In genomic region chr5:1011226-1011631, GRCh38 we compare ENCODE assay signal across 8 cellular contexts. TPM values are rescaled to one million over a fixed set of nuclear protein-coding genes. Genes with fewer than 3 reads are reported as not detected.
DNase-seq lines count a peak whose midpoint lies in the region; ATAC-seq, FAIRE-seq and TF ChIP-seq lines count a peak whose summit lies in the region.

No MANE protein-coding gene starts in this region.

- no peaks in the 10 kb centered on the region for H3K9me2 ChIP-seq in HCT116 (ENCODE audit: insufficient read depth)
- no peaks in the 10 kb centered on the region for H3K9me2 ChIP-seq in SK-N-SH

- BruUV-seq in HCT116 (replicated peaks; lab: Mats Ljungman, UMichigan) = no TSS peak

- H3K4me2 ChIP-seq in BLaER1 treated with 17β-estradiol and CSF1 and Interleukin-3, amounts not matched to agents 10 nM and 100 nM = peak overlapping the region in 8 of 11 experiments; percentile 97 to 100 (median 99); a peak in 17 of 22 replicates
- peak overlapping the region; percentile 77 for H3K4me2 ChIP-seq in HCT116 (ENCODE audit: low read length)
- no peak overlapping the region for H3K4me2 ChIP-seq in SK-N-SH
- H3K4me2 ChIP-seq in neural progenitor cell = no peak overlapping the region

- RAD21 ChIA-PET in HCT116 (lab: Charles Lee; ENCODE audit: low non-redundant PET in 1 of 2, low total read pairs in 2 of 2, uncharacterized antibody in 2 of 2, unreplicated experiment in 2 of 2) = interaction anchor here in 1 of 2 experiments (1.0 kb wide), 1 partner anchor 76 kb away, joined by 4 read pairs; no protein-coding TSS in a partner anchor

- H3K27me3 ChIP-seq in BLaER1 treated with 17β-estradiol and CSF1 and Interleukin-3, amounts not matched to agents 10 nM and 100 nM = peaks cover 23 to 78% (median 38%) of the 10 kb centered on the region in 11 experiments
- no peaks in the 10 kb centered on the region for H3K27me3 ChIP-seq in HCT116 (ENCODE audit: insufficient read depth, low read length)
- peaks cover 44% of the 10 kb centered on the region for H3K27me3 ChIP-seq in SK-N-SH (ENCODE audit: insufficient read depth)
- peaks cover 29% of the 10 kb centered on the region for H3K27me3 ChIP-seq in bronchial epithelial cell (ENCODE audit: control insufficient read depth, insufficient read depth, low read length)
- peaks cover 58% of the 10 kb centered on the region for H3K27me3 ChIP-seq in neural progenitor cell

- no peak for TF ChIP-seq EP300 in SK-N-SH (IDR thresholded peaks at IDR 0.05; ENCODE audit: borderline replicate concordance in 1 of 2, low read depth in 1 of 2, low read length in 1 of 2)

- peak overlapping the region in 1 of 11 experiments; percentile 76; a peak in 1 of 22 replicates for H3K9ac ChIP-seq in BLaER1 treated with 17β-estradiol and CSF1 and Interleukin-3, amounts not matched to agents 10 nM and 100 nM
- H3K9ac ChIP-seq in HCT116 (ENCODE audit: low read length) (no peak overlapping the region), SK-N-SH (no peak overlapping the region), neural progenitor cell (no peak overlapping the region)

- no peaks in the 10 kb centered on the region for H3K9me3 Mint-ChIP-seq in neural progenitor cell

- peak overlapping the region; percentile 84 for H3K4me3 Mint-ChIP-seq in neural progenitor cell

- H3K79me2 ChIP-seq in HCT116 (ENCODE audit: insufficient read depth, low read length) (no peaks in the 10 kb centered on the region), SK-N-SH (ENCODE audit: insufficient read depth) (no peaks in the 10 kb centered on the region), neural progenitor cell (ENCODE audit: low read depth) (no peaks in the 10 kb centered on the region)

- DNase-seq in HCT116 (ENCODE audit: low read depth, low spot score) (no peak), SK-N-SH (peak; percentile 78), bronchial epithelial cell (ENCODE audit: low read depth) (peak; percentile 22), neural progenitor cell (ENCODE audit: low spot score) (peak; percentile 76), GM03348 (ENCODE audit: low spot score) (no peak), SK-N-DZ (ENCODE audit: low spot score) (no peak)

- peaks cover 25% of the 10 kb centered on the region for H3K27me3 Mint-ChIP-seq in neural progenitor cell (ENCODE audit: insufficient read depth, low read depth)

- peaks cover 0 to 89% (median 70%) of the 10 kb centered on the region in 11 experiments; a peak in 18 of 22 replicates for H4K20me1 ChIP-seq in BLaER1 treated with 17β-estradiol and CSF1 and Interleukin-3, amounts not matched to agents 10 nM and 100 nM
- no peaks in the 10 kb centered on the region; the same call in 1 of the 2 replicates for H4K20me1 ChIP-seq in HCT116 (ENCODE audit: insufficient read depth)
- H4K20me1 ChIP-seq in SK-N-SH (ENCODE audit: insufficient read depth) = no peaks in the 10 kb centered on the region
- peaks cover 17% of the 10 kb centered on the region for H4K20me1 ChIP-seq in neural progenitor cell (ENCODE audit: low read depth)

- H2AFZ ChIP-seq in HCT116 (ENCODE audit: low read depth, low read length, poor library complexity, severe bottlenecking) (no peak overlapping the region), SK-N-SH (ENCODE audit: low read depth) (no peak overlapping the region), neural progenitor cell (replicated peaks) (no peak overlapping the region)

- ATAC-seq in HCT116 (peak; percentile 70), GM18861 (IDR thresholded peaks at IDR 0.05; ENCODE audit: unreplicated experiment) (no peak)

- peaks cover 13% of the 10 kb centered on the region for H3K4me1 Mint-ChIP-seq in neural progenitor cell

- POLR2A ChIA-PET in HCT116 (lab: Charles Lee) (interaction anchor here (1.7 kb wide), 1 partner anchor 156 kb away, joined by 4 read pairs; no protein-coding TSS in a partner anchor), SK-N-SH (lab: Yijun Ruan, JAX) (no interaction called here)

- no peak overlapping the region for H3K27ac Mint-ChIP-seq in neural progenitor cell

- no peak overlapping the region for H3K27ac ChIP-seq in BLaER1 treated with 17β-estradiol and CSF1 and Interleukin-3, amounts not matched to agents 10 nM and 100 nM
- H3K27ac ChIP-seq in HCT116 (ENCODE audit: low read depth, low read length) (no peak overlapping the region), SK-N-SH (ENCODE audit: low read depth in 2 of 2, low read length in 1 of 2) (no peak overlapping the region), neural progenitor cell (no peak overlapping the region)

- peaks cover 1% of the 10 kb centered on the region for H3K36me3 Mint-ChIP-seq in neural progenitor cell

- H3K4me1 ChIP-seq in BLaER1 treated with 17β-estradiol and CSF1 and Interleukin-3, amounts not matched to agents 10 nM and 100 nM = peaks cover 40 to 96% (median 93%) of the 10 kb centered on the region in 10 experiments
- peaks cover 17 to 35% of the 10 kb centered on the region in 2 experiments for H3K4me1 ChIP-seq in HCT116 (ENCODE audit: control insufficient read depth in 1 of 2, insufficient read depth in 2 of 2, low read length in 2 of 2)
- no peaks in the 10 kb centered on the region; a peak in 1 of 4 replicates for H3K4me1 ChIP-seq in SK-N-SH (ENCODE audit: control insufficient read depth in 1 of 2, insufficient read depth in 2 of 2, low read depth in 1 of 2, low read length in 1 of 2)
- peaks cover 8% of the 10 kb centered on the region for H3K4me1 ChIP-seq in neural progenitor cell

- H3K36me3 ChIP-seq in BLaER1 treated with 17β-estradiol and CSF1 and Interleukin-3, amounts not matched to agents 10 nM and 100 nM = 0 out of 22 replicates have a peak, but pooled peaks cover 0 to 10% (median 0%) of the 10 kb centered on the region in 11 experiments
- H3K36me3 ChIP-seq in HCT116 (ENCODE audit: control insufficient read depth in 1 of 2, insufficient read depth in 2 of 2, low read length in 2 of 2) (peaks cover 0 to 4% of the 10 kb centered on the region in 2 experiments; a peak in 1 of 4 replicates), SK-N-SH (replicated peaks in 1 of 2; ENCODE audit: control insufficient read depth in 1 of 2, insufficient read depth in 2 of 2, low read length in 1 of 2) (no peaks in the 10 kb centered on the region), bronchial epithelial cell (ENCODE audit: control insufficient read depth, insufficient read depth, low read length) (no peaks in the 10 kb centered on the region), neural progenitor cell (no peaks in the 10 kb centered on the region)

- no peak for TF ChIP-seq RAD21 in HCT116 (IDR thresholded peaks at IDR 0.05; ENCODE audit: low read depth)
- TF ChIP-seq RAD21 in SK-N-SH (IDR thresholded peaks at IDR 0.05; ENCODE audit: low read length) = peak; percentile 11; the same call in 1 of the 2 replicates

- CTCF ChIA-PET in HCT116 (lab: Charles Lee) (interaction anchor here (0.9 to 2.3 kb wide), 9 partner anchors 9 to 163 kb away, joined by 3 to 28 read pairs (median 6); no protein-coding TSS in a partner anchor), SK-N-SH (lab: Yijun Ruan, JAX) (interaction anchor here (0.7 to 6.5 kb wide), 12 partner anchors 8 to 513 kb away, joined by 3 to 44 read pairs (median 6); no protein-coding TSS in a partner anchor)

- FAIRE-seq in bronchial epithelial cell (lab: Jason Lieb, UNC) = no peak

- no peak overlapping the region for H3K4me3 ChIP-seq in BLaER1 treated with 17β-estradiol and CSF1 and Interleukin-3, amounts not matched to agents 10 nM and 100 nM
- H3K4me3 ChIP-seq in HCT116 (replicated peaks in 1 of 2; ENCODE audit: low read depth in 1 of 2, low read length in 2 of 2) (no peak overlapping the region), SK-N-SH (ENCODE audit: low read depth in 2 of 2, low read length in 1 of 2) (no peak overlapping the region), bronchial epithelial cell (ENCODE audit: low read depth, low read length) (no peak overlapping the region), neural progenitor cell (no peak overlapping the region)

- intact Hi-C loops in HCT116 (cut with micrococcal nuclease) = loop anchor here (1.0 kb wide), 1 partner anchor 88 kb away; no protein-coding TSS in a partner anchor

- WGBS in SK-N-SH (ENCODE audit: low lambda C conversion rate) = 55% methylated on average over 11 of the region's 11 CpGs

- TF ChIP-seq CTCF in HCT116 (IDR thresholded peaks at IDR 0.05 in 2 of 3, conservative IDR thresholded peaks at IDR 0.05 in 1 of 3; ENCODE audit: borderline replicate concordance in 1 of 3, insufficient read depth in 1 of 3, low read depth in 2 of 3, low read length in 2 of 3) = peak in 2 of 3 experiments; percentile 88 to 97; a peak in 4 of 6 replicates
- peak; percentile 39; the same call in 1 of the 2 replicates for TF ChIP-seq CTCF in SK-N-SH (IDR thresholded peaks at IDR 0.05)
- TF ChIP-seq CTCF in bronchial epithelial cell (IDR thresholded peaks at IDR 0.05; ENCODE audit: insufficient read depth, low read length, severe bottlenecking) = peak; percentile 69
- peak; percentile 65 for TF ChIP-seq CTCF in neural progenitor cell (IDR thresholded peaks at IDR 0.05)

- H3F3A ChIP-seq in SK-N-SH (replicated peaks; ENCODE audit: insufficient read depth) (no peaks in the 10 kb centered on the region), neural progenitor cell (ENCODE audit: low read depth) (peaks cover 5% of the 10 kb centered on the region)

- H3K9me3 ChIP-seq in BLaER1 treated with 17β-estradiol and CSF1 and Interleukin-3, amounts not matched to agents 10 nM and 100 nM (replicated peaks in 1 of 11) = no peaks in the 10 kb centered on the region
- H3K9me3 ChIP-seq in HCT116 (ENCODE audit: control insufficient read depth in 1 of 2, insufficient read depth in 1 of 2, low read depth in 1 of 2, low read length in 2 of 2) (no peaks in the 10 kb centered on the region), SK-N-SH (no peaks in the 10 kb centered on the region), neural progenitor cell (ENCODE audit: low read depth) (no peaks in the 10 kb centered on the region)

- no peak for TF ChIP-seq POLR2A in HCT116 (IDR thresholded peaks at IDR 0.05; ENCODE audit: borderline replicate concordance, extremely low read depth, insufficient read depth, insufficient read length)

TF ChIP-seq in HCT116, 20 proteins besides CTCF, POLR2A, EP300 and RAD21:
- TF ChIP-seq CEBPB (IDR thresholded peaks at IDR 0.05; ENCODE audit: low read depth) = no peak
- TF ChIP-seq EGR1 (IDR thresholded peaks at IDR 0.05; ENCODE audit: low read depth) = no peak

TF ChIP-seq in SK-N-SH, 30 proteins besides CTCF, POLR2A, EP300 and RAD21:
- TF ChIP-seq ELF1 (IDR thresholded peaks at IDR 0.05) (no peak), YY1 (IDR thresholded peaks at IDR 0.05; ENCODE audit: low read depth) (no peak), SMC3 (IDR thresholded peaks at IDR 0.05; ENCODE audit: low read depth, low read length) (peak; percentile 31; the same call in 1 of the 2 replicates)

RNA-seq across cellular contexts. Expression of gene NKD2, which starts 2.6 kb away (rescaled TPM):
- total RNA-seq in HCT116 (2021; ENCODE audit: unreplicated experiment) (20.4 TPM), bronchial epithelial cell (0.26 and 0.51 TPM in 2 replicates), neural progenitor cell (ENCODE audit: low replicate concordance) (1.3 and 3.2 TPM in 2 replicates)
- 15.7 and 19.0 TPM in 2 replicates for polyA plus RNA-seq in HCT116 (2012)
- not detected in 2 replicates for polyA plus RNA-seq in SK-N-SH (2012; rRNA removed)
- polyA plus RNA-seq in SK-N-SH (2012; cell fraction: cytosol; rRNA removed) = not detected in 2 replicates
- polyA plus RNA-seq in SK-N-SH (2012; cell fraction: nucleus; rRNA removed) = 0.06 TPM in 1 of 2 replicates, not detected in the other
- polyA plus RNA-seq in SK-N-DZ (2014; cell fraction: cytosol; rRNA removed) = not detected in 2 replicates
- 0.24 and 0.30 TPM in 2 replicates for polyA plus RNA-seq in SK-N-DZ (2014; cell fraction: nucleus; rRNA removed)

Comparison
In these comparisons a context has a peak if more than half of its experiments do, and no peak if none do; other contexts are left out.
1. H3K4me2 ChIP-seq: peak in BLaER1 treated with 17β-estradiol and CSF1 and Interleukin-3, amounts not matched to agents 10 nM and 100 nM (8 of 11) and HCT116 (single experiment); none in SK-N-SH (single experiment) and neural progenitor cell (single experiment).
2. DNase-seq: peak in SK-N-SH (single experiment), bronchial epithelial cell (single experiment) and neural progenitor cell (single experiment); none in HCT116 (single experiment), GM03348 (single experiment) and SK-N-DZ (single experiment).
3. CTCF ChIP-seq: peak in every context shown above with its lines; median percentile 92 in HCT116; 69 in bronchial epithelial cell; 65 in neural progenitor cell; 39 in SK-N-SH.